In genomic region chr20:45341939-45342862, GRCh38 we compare ENCODE assay signal across 9 cellular contexts. TPM values are rescaled to one million over a fixed set of nuclear protein-coding genes. Genes with fewer than 3 reads are reported as not detected.
A peak's percentile ranks its signal among the peaks of the same experiment; 100 is the strongest.
DNase-seq lines count a peak whose midpoint lies in the region; ATAC-seq, FAIRE-seq and TF ChIP-seq lines count a peak whose summit lies in the region.
"Had no signal": no experiment of that assay in that cellular context is flagged by ENCODE, and none has a peak within 500 bp of the region (broad histone marks: within the 10 kb centered on the region; RNA-seq: fewer than 3 reads in every experiment).

No MANE protein-coding gene starts in this region.

- 8 to 9% methylated on average over 16 of the region's 16 CpGs for WGBS in ectodermal cell, 2 experiments
- WGBS in lung, 2 donors = 40 to 67% methylated on average over 16 of the region's 16 CpGs

- no peaks in the 10 kb centered on the region for H3K9me3 ChIP-seq in ectodermal cell (ENCODE audit: control insufficient read depth, low read length)
- no peaks in the 10 kb centered on the region for H3K9me3 ChIP-seq in lung (ENCODE audit: control insufficient read depth in 2 of 2, insufficient read depth in 1 of 2, low read length in 1 of 2)

- no peak for FAIRE-seq in D721Med (lab: Jason Lieb, UNC)
- FAIRE-seq: bronchial epithelial cell had no signal

- ATAC-seq in lung (ENCODE audit: insufficient read depth, low FRiP score) (no peak), HG02763 (IDR thresholded peaks at IDR 0.05; ENCODE audit: unreplicated experiment) (no peak)

- H3K27me3 ChIP-seq in ectodermal cell (ENCODE audit: control insufficient read depth, insufficient read depth, low read length, poor library complexity, severe bottlenecking) (no peaks in the 10 kb centered on the region), lung (ENCODE audit: control insufficient read depth, insufficient read depth) (no peaks in the 10 kb centered on the region)

- H3K27ac ChIP-seq in ectodermal cell (ENCODE audit: insufficient read depth, low read depth, low read length, poor library complexity, severe bottlenecking) (peak overlapping the region; percentile 28), lung (ENCODE audit: low read depth in 1 of 2, low read length in 1 of 2) (peak overlapping the region; percentile 84 to 89)

- no peak overlapping the region for H3K4me3 ChIP-seq in ectodermal cell (ENCODE audit: insufficient read depth, low read depth, low read length)
- no peak overlapping the region for H3K4me3 ChIP-seq in lung

- DNase-seq in C1 segment of cervical spinal cord (lab: John Stamatoyannopoulos, UW) = peak in 11 of 14 donors; percentile 21 to 76 (median 60)
- peak; percentile 50 for DNase-seq in NCI-H510A treated with DMSO at 0.1 percent for 48 hours (lab: John Stamatoyannopoulos, UW)
- peak; percentile 72 for DNase-seq in lung (ENCODE audit: low spot score)
- peak; percentile 80 for DNase-seq in ureter (ENCODE audit: low spot score)
- no peak for DNase-seq in D721Med (ENCODE audit: insufficient read length, low spot score)
- DNase-seq in NOMO-1 treated with dmso at 0.1 percent for 144 hours (lab: John Stamatoyannopoulos, UW; ENCODE audit: unreplicated experiment) = no peak

- H3K4me1 ChIP-seq in ectodermal cell (ENCODE audit: control insufficient read depth, insufficient read depth, low read length) (peaks cover 72% of the 10 kb centered on the region), lung (ENCODE audit: control insufficient read depth in 2 of 2, insufficient read depth in 2 of 2, low read length in 2 of 2) (peaks cover 20 to 24% of the 10 kb centered on the region in 2 donors)

- TF ChIP-seq CTCF in lung (IDR thresholded peaks at IDR 0.05; ENCODE audit: control extremely low read depth, extremely low read depth) (no peak), D721Med (IDR thresholded peaks at IDR 0.05; ENCODE audit: insufficient read depth, missing control alignments) (no peak)

- no peaks in the 10 kb centered on the region for H3K36me3 ChIP-seq in ectodermal cell (ENCODE audit: control insufficient read depth, insufficient read depth, low read length)
- peaks cover 3 to 6% of the 10 kb centered on the region in 2 donors for H3K36me3 ChIP-seq in lung (ENCODE audit: control insufficient read depth in 2 of 2, insufficient read depth in 2 of 2, low read length in 2 of 2)

RNA-seq across cellular contexts. Expression of gene SDC4, which starts 6.0 kb away (rescaled TPM):
- 32.1 TPM for polyA plus RNA-seq in ectodermal cell (2013, experiment 1 of 4)
- 31.7 TPM for polyA plus RNA-seq in ectodermal cell (2013, experiment 2 of 4)
- 21.0 TPM for polyA plus RNA-seq in ectodermal cell (2013, experiment 3 of 4)
- polyA plus RNA-seq in ectodermal cell (2013, experiment 4 of 4) = 22.8 TPM
- total RNA-seq in lung (100 to 1,000 TPM; 250 to 313 TPM), ureter (215 TPM)
- 100 to 1,000 TPM; 239 to 258 TPM for polyA plus RNA-seq in lung

RNA-seq across cellular contexts. Expression of gene SYS1, which starts 20.8 kb away (rescaled TPM):
- polyA plus RNA-seq in ectodermal cell (2013, experiment 1 of 4) = 27.1 TPM
- polyA plus RNA-seq in ectodermal cell (2013, experiment 2 of 4) = 26.4 TPM
- polyA plus RNA-seq in ectodermal cell (2013, experiment 3 of 4) = 15.9 TPM
- 19.4 TPM for polyA plus RNA-seq in ectodermal cell (2013, experiment 4 of 4)
- 10 to 100 TPM; 21.3 to 45.5 TPM for total RNA-seq in lung
- 10 to 100 TPM; 24.9 to 57.5 TPM for polyA plus RNA-seq in lung
- 28.8 TPM for total RNA-seq in ureter

RNA-seq across cellular contexts. Expression of gene MATN4, which starts 34.1 kb away (rescaled TPM):
- polyA plus RNA-seq in ectodermal cell (2013, experiment 1 of 4) = not detected
- 0.12 TPM for polyA plus RNA-seq in ectodermal cell (2013, experiment 2 of 4)
- polyA plus RNA-seq in ectodermal cell (2013, experiment 3 of 4) = not detected
- 0.16 TPM for polyA plus RNA-seq in ectodermal cell (2013, experiment 4 of 4)
- total RNA-seq in lung (under 1 TPM; 0.46 to 0.49 TPM), ureter (not detected)
- polyA plus RNA-seq in lung = under 1 TPM; 0.14 to 0.24 TPM

RNA-seq across cellular contexts. Expression of gene RBPJL, which starts 35.6 kb away (rescaled TPM):
- polyA plus RNA-seq in ectodermal cell (2013, experiment 1 of 4) = not detected
- polyA plus RNA-seq in ectodermal cell (2013, experiment 2 of 4) = not detected
- polyA plus RNA-seq in ectodermal cell (2013, experiment 3 of 4) = not detected
- polyA plus RNA-seq in ectodermal cell (2013, experiment 4 of 4) = not detected
- total RNA-seq in lung (under 1 TPM in 1 of 2 donors, not detected in 1; 0.12 TPM), ureter (not detected)
- not detected for polyA plus RNA-seq in lung
- total RNA-seq: bronchial epithelial cell had no signal

RNA-seq across cellular contexts. Expression of gene TP53TG5, which starts 35.9 kb away (rescaled TPM):
- polyA plus RNA-seq in ectodermal cell (2013, experiment 1 of 4) = not detected
- polyA plus RNA-seq in ectodermal cell (2013, experiment 2 of 4) = not detected
- polyA plus RNA-seq in ectodermal cell (2013, experiment 3 of 4) = not detected
- not detected for polyA plus RNA-seq in ectodermal cell (2013, experiment 4 of 4)
- total RNA-seq in lung (not detected), ureter (1.2 TPM)
- polyA plus RNA-seq in lung = under 1 TPM; 0.03 to 0.28 TPM
- total RNA-seq: bronchial epithelial cell had no signal

Comparison
In these comparisons a context has a peak if more than half of its experiments do, and no peak if none do; other contexts are left out.
1. DNase-seq: peak in C1 segment of cervical spinal cord (11 of 14), NCI-H510A treated with DMSO at 0.1 percent for 48 hours (single experiment), lung (single experiment) and ureter (single experiment); none in D721Med (single experiment) and NOMO-1 treated with dmso at 0.1 percent for 144 hours (single experiment).